In the genomic region with DNA sequence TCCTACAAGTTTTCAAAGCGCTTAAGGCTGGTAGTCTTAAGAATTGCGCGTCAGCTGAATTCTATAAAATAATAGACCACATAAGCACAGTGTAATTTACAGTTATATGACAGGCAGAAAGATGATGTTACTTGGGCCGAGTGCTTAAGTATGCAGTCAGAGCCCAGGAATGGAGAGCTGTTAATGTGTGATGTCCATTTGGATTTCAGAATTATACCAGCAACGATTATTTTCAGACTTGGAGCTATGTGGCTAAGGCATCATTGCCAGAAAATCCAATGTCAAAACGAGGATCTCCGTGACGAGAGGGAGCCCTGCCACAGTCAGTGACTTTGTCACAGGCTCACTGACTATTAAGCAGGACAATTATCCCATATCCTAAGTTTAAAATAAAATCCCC, we compare ENCODE assay signal across 11 cellular contexts. TPM values are rescaled to one million over a fixed set of nuclear protein-coding genes. Genes with fewer than 3 reads are reported as not detected.
A peak's percentile ranks its signal among the peaks of the same experiment; 100 is the strongest.
DNase-seq lines count a peak whose midpoint lies in the region; ATAC-seq, FAIRE-seq and TF ChIP-seq lines count a peak whose summit lies in the region.
"Had no signal": no experiment of that assay in that cellular context is flagged by ENCODE, and none has a peak within 500 bp of the region (broad histone marks: within the 10 kb centered on the region; RNA-seq: fewer than 3 reads in every experiment).

No MANE protein-coding gene starts in this region.

- H3K4me1 ChIP-seq in heart right ventricle, result peaks cover 9 to 67% (median 64%) of the 10 kb centered on the region in 9 donors
- H3K4me1 ChIP-seq in mucosa of rectum (ENCODE audit: control insufficient read depth in 2 of 2, insufficient read depth in 2 of 2, low read length in 2 of 2), result peaks cover 0 to 11% of the 10 kb centered on the region in 2 donors

- no peak for FAIRE-seq in bronchial epithelial cell (lab: Jason Lieb, UNC)

- no peaks in the 10 kb centered on the region for H3K9me3 ChIP-seq in heart right ventricle
- H3K9me3 ChIP-seq in mucosa of rectum (ENCODE audit: control insufficient read depth in 2 of 2, low read length in 2 of 2), result no peaks in the 10 kb centered on the region

- H3K27ac ChIP-seq in heart right ventricle (peak overlapping the region; percentile 96 to 100 (median 100)), mucosa of rectum (ENCODE audit: low read depth in 2 of 2, low read length in 2 of 2) (peak overlapping the region; percentile 91 to 93)

- ATAC-seq in heart right ventricle (no peak), left ventricle myocardium superior (no peak), HG02588 (IDR thresholded peaks at IDR 0.05; ENCODE audit: unreplicated experiment) (no peak), HG02885 (IDR thresholded peaks at IDR 0.05; ENCODE audit: poor library complexity, unreplicated experiment) (no peak)

- peak overlapping the region; percentile 57 to 98 (median 82) for H3K4me3 ChIP-seq in heart right ventricle
- peak overlapping the region; percentile 82 for H3K4me3 ChIP-seq in bronchial epithelial cell (ENCODE audit: low read depth, low read length)
- no peak overlapping the region for H3K4me3 ChIP-seq in mucosa of rectum (ENCODE audit: low read length in 2 of 2)

- no peaks in the 10 kb centered on the region for H3K9me3 Mint-ChIP-seq in type B pancreatic cell
- H3K9me3 Mint-ChIP-seq: activated B cell treated with CpG ODN at 0.5 μM for 24 hours had no signal

- DNase-seq in heart right ventricle (no peak), left ventricle myocardium superior (no peak), bronchial epithelial cell (ENCODE audit: low read depth) (no peak), type B pancreatic cell (ENCODE audit: extremely low spot score, unreplicated experiment) (no peak), LoVo (ENCODE audit: low spot score) (no peak)
- DNase-seq: activated B cell treated with CpG ODN at 0.5 μM for 24 hours, DND-41, NCI-H1105 had no signal

- WGBS in heart right ventricle, 2 donors, result 31 to 32% methylated on average over 8 of the region's 8 CpGs

- peak overlapping the region in 1 of 2 donors; percentile 83 for H3K9ac ChIP-seq in mucosa of rectum (ENCODE audit: low read depth in 1 of 2, low read length in 2 of 2)

- TF ChIP-seq CTCF in heart right ventricle (IDR thresholded peaks at IDR 0.05) (no peak), bronchial epithelial cell (IDR thresholded peaks at IDR 0.05; ENCODE audit: insufficient read depth, low read length, severe bottlenecking) (no peak), type B pancreatic cell (conservative IDR thresholded peaks at IDR 0.05) (no peak)

- peak overlapping the region; percentile 99 for H3K4me3 Mint-ChIP-seq in type B pancreatic cell

- peaks cover 5% of the 10 kb centered on the region for H3K36me3 Mint-ChIP-seq in type B pancreatic cell

- H3K4me1 Mint-ChIP-seq in type B pancreatic cell (ENCODE audit: unreplicated experiment), result peaks cover 32% of the 10 kb centered on the region

- intact Hi-C loops in heart right ventricle (cut with DNase I) (loop anchor here in 9 of 10 donors (2.0 to 10.0 kb wide), 11 partner anchors 28 to 358 kb away; no protein-coding TSS in a partner anchor), left ventricle myocardium superior (cut with micrococcal nuclease) (no loop called here)

- H3K36me3 ChIP-seq in heart right ventricle (peaks cover 0 to 5% (median 0%) of the 10 kb centered on the region in 9 donors), bronchial epithelial cell (ENCODE audit: control insufficient read depth, insufficient read depth, low read length) (peaks cover 9% of the 10 kb centered on the region), mucosa of rectum (ENCODE audit: control insufficient read depth in 2 of 2, insufficient read depth in 2 of 2, low read length in 2 of 2) (no peaks in the 10 kb centered on the region)

- H3K27me3 ChIP-seq in heart right ventricle (no peaks in the 10 kb centered on the region), bronchial epithelial cell (ENCODE audit: control insufficient read depth, insufficient read depth, low read length) (no peaks in the 10 kb centered on the region), mucosa of rectum (ENCODE audit: control insufficient read depth in 2 of 2, insufficient read depth in 2 of 2, low read length in 2 of 2) (peaks cover 14 to 20% of the 10 kb centered on the region in 2 donors)

- H3K27ac Mint-ChIP-seq in type B pancreatic cell, result no peak overlapping the region

- no peaks in the 10 kb centered on the region for H3K27me3 Mint-ChIP-seq in type B pancreatic cell
- H3K27me3 Mint-ChIP-seq: activated B cell treated with CpG ODN at 0.5 μM for 24 hours had no signal

RNA-seq across cellular contexts. Expression of a gene that starts 3.4 kb away (rescaled TPM):
- 10 to 100 TPM; 21.8 to 51.8 (median 30.8) TPM for total RNA-seq in heart right ventricle
- polyA plus RNA-seq in heart right ventricle, result 1 to 10 TPM; 5.0 to 5.6 TPM
- 22.2 TPM for total RNA-seq in left ventricle myocardium superior
- 39.8 and 40.5 TPM in 2 replicates for total RNA-seq in bronchial epithelial cell
- total RNA-seq in type B pancreatic cell (ENCODE audit: low replicate concordance), result 20.3 and 24.1 TPM in 2 replicates

Comparison
In these comparisons a context has a peak if more than half of its experiments do, and no peak if none do; other contexts are left out.
1. H3K4me3 ChIP-seq: peak in heart right ventricle (10 of 10) and bronchial epithelial cell (single experiment); none in mucosa of rectum (0 of 2).